Comparison of ENCODE assay signal across 26 cellular contexts in genomic region chr3:43861635-43862034, GRCh38.
"Had no signal": no experiment of that assay in that cellular context is flagged by ENCODE, and none has a peak within 500 bp of the region (broad histone marks: within the 10 kb centered on the region; RNA-seq: fewer than 3 reads in every experiment).

No MANE protein-coding gene starts in this region.

- DNase-seq: activated CD4-positive, alpha-beta memory T cell treated with anti-CD3 and anti-CD28 coated beads for 36 hours; activated CD4-positive, alpha-beta T cell treated with anti-CD3 and anti-CD28 coated beads for 36 hours; activated CD4-positive, alpha-beta T cell treated with anti-CD3 and anti-CD28 coated beads, Interleukin-2, amount 10 ng/mL, durations not matched to agents 24 days and 14 days; activated CD4-positive, CD25-positive, alpha-beta regulatory T cell; activated CD4-positive, CD25-positive, alpha-beta regulatory T cell treated with anti-CD3 and anti-CD28 coated beads, Interleukin-2, amount 50 U/mL, for 72 hours; activated CD8-positive, alpha-beta memory T cell treated with anti-CD3 and anti-CD28 coated beads, Interleukin-2, amount 10 ng/mL, durations not matched to agents 7 days and 5 days; activated CD8-positive, alpha-beta memory T cell treated with anti-CD3 and anti-CD28 coated beads, Interleukin-2, amount 50 U/mL, for 4 hours; activated CD8-positive, alpha-beta T cell treated with anti-CD3 and anti-CD28 coated beads, Interleukin-2, amount 10 ng/mL, durations not matched to agents 7 days and 5 days; activated gamma-delta T cell; activated naive CD4-positive, alpha-beta T cell; activated naive CD4-positive, alpha-beta T cell treated with anti-CD3 and anti-CD28 coated beads, Interleukin-2, amount 10 ng/mL, durations not matched to agents 7 days and 5 days; activated naive CD8-positive, alpha-beta T cell treated with anti-CD3 and anti-CD28 coated beads, Interleukin-2, amount 10 ng/mL, durations not matched to agents 7 days and 5 days; activated T-cell treated with anti-CD3 and anti-CD28 coated beads, Interleukin-2, amount 50 U/mL, for 1 hour; activated T-cell treated with anti-CD3 and anti-CD28 coated beads, Interleukin-2, amount 50 U/mL, for 48 hours; brain microvascular endothelial cell; effector CD8-positive, alpha-beta T cell; foreskin keratinocyte; gastrocnemius medialis; glutamatergic neuron; T-helper 1 cell; T-helper 17 cell; T1000 had no signal

- ATAC-seq: activated CD4-positive, alpha-beta T cell treated with anti-CD3 and anti-CD28 coated beads for 36 hours; activated CD8-positive, alpha-beta memory T cell treated with anti-CD3 and anti-CD28 coated beads, Interleukin-2, amount 10 ng/mL, durations not matched to agents 7 days and 5 days; activated CD8-positive, alpha-beta T cell treated with anti-CD3 and anti-CD28 coated beads, Interleukin-2, amount 10 ng/mL, durations not matched to agents 7 days and 5 days; activated naive CD4-positive, alpha-beta T cell treated with anti-CD3 and anti-CD28 coated beads, Interleukin-2, amount 50 U/mL, for 72 hours; esophagus mucosa; foreskin keratinocyte; gastrocnemius medialis; T-helper 17 cell had no signal

- H3K9me3 ChIP-seq: ascending aorta, gastrocnemius medialis had no signal

- H3K36me3 ChIP-seq: ascending aorta, brain microvascular endothelial cell, gastrocnemius medialis had no signal

- H3K4me1 ChIP-seq: ascending aorta, gastrocnemius medialis had no signal

- H3K4me3 ChIP-seq: ascending aorta, coronary artery, gastrocnemius medialis had no signal

- H3K27me3 ChIP-seq: ascending aorta, brain microvascular endothelial cell, foreskin keratinocyte had no signal

- H3K27ac ChIP-seq: ascending aorta, brain microvascular endothelial cell, coronary artery, foreskin keratinocyte, gastrocnemius medialis had no signal
